ENCODE assay signal across 15 cellular contexts in the genomic region with DNA sequence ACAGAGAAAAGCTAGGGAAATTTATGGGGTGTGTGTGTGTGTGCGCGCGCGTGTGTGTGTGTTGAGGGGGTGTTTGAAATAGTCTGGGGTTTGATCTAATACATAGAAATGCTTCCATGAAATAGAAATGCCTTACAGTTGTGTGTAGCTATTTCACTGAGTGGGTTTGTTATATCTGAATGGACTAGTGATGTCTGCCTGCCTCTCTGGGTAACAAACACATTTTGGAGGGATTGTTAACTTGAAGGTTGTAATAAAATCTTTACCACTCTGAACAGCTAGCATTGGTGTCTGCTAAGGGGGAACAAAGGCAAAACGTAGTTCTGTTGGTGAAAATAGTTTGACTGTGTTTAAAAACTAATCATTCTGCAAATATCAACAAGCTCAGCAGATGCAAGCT.
"Had no signal": no experiment of that assay in that cellular context is flagged by ENCODE, and none has a peak within 500 bp of the region (broad histone marks: within the 10 kb centered on the region; RNA-seq: fewer than 3 reads in every experiment).

No MANE protein-coding gene starts in this region.

- H3K9me3 ChIP-seq: SJSA1 had no signal

- H3K4me1 ChIP-seq: SJSA1 had no signal

- H3K4me3 Mint-ChIP-seq: IgD-negative memory B cell had no signal

- H3K27ac ChIP-seq: HL-60, SJSA1, SK-N-MC had no signal

- H3K36me3 Mint-ChIP-seq: IgD-negative memory B cell had no signal

- H3K27ac Mint-ChIP-seq: IgD-negative memory B cell had no signal

- H3K36me3 ChIP-seq: SJSA1 had no signal

- H3K4me1 Mint-ChIP-seq: IgD-negative memory B cell had no signal

- DNase-seq: KBM-7, MV-4-11, NCI-H1048, NCI-H1417 treated with DMSO at 0.1 percent for 48 hours, NCI-H1694 treated with DMSO at 0.1 percent for 48 hours, NCI-H1930, NCI-H2171 treated with DMSO at 0.1 percent for 48 hours, NCI-H446 treated with DMSO at 0.1 percent for 48 hours, Right ventricle myocardium superior, RPMI8226, SIG-M5 had no signal

- H3K27me3 ChIP-seq: SJSA1 had no signal

- H3K4me3 ChIP-seq: SJSA1, SK-N-MC had no signal
